Comparison of ENCODE assay signal across 1 cellular context in genomic region chr17:2050871-2051387, GRCh38.
TF ChIP-seq lines count a peak whose summit lies in the region.

No MANE protein-coding gene starts in this region.

TF ChIP-seq in K562, 482 proteins besides CTCF, POLR2A, EP300 and RAD21 (continued from another document):
- TF ChIP-seq ARID3B (CRISPR knock-in tag; IDR thresholded peaks at IDR 0.05; ENCODE audit: borderline replicate concordance) (no peak), DNMT1 (IDR thresholded peaks at IDR 0.05) (no peak), SIRT6 (IDR thresholded peaks at IDR 0.05; ENCODE audit: low read depth, low read length) (no peak), GABPB1 (CRISPR knock-in tag; IDR thresholded peaks at IDR 0.05) (no peak), ZNF407 (IDR thresholded peaks at IDR 0.05; ENCODE audit: low read depth) (no peak), ATF2 (CRISPR knock-in tag; IDR thresholded peaks at IDR 0.05) (no peak), SNIP1 (IDR thresholded peaks at IDR 0.05; ENCODE audit: low read depth) (no peak)
